ENCODE assay signal across 1 cellular context in the genomic region with DNA sequence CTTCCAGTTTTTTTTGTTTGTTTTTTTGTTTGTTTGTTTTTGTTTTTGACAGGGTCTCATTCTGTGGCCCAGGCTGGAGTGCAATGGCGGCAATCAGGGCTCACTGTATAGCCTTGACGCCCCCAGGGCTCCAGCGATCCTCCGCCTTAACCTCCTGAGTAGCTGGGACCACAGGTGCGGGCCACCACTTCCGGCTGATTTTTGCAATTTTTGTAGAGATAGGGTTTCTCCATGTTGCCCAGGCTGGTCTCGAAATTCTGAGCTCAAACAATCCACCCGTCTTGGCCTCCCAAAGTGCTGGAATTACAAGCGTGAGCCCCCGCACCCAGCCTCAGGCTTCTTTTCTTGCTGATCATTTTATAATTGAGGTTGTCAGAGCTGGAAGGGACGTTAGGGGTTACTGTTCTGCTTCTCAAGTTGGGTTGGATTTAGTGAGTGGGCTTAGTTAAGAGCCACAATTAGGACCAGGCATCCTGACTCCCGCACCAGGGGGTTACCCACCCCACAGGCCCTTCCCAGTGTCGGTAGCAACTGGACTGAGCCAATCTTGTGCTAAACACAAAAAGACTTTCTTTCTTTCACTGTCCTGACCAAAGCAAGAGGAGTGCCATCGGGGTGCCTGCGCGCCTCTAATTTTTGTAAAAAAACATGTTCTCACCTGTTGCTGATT.
TF ChIP-seq lines count a peak whose summit lies in the region.

No MANE protein-coding gene starts in this region.

TF ChIP-seq in SK-N-SH, 30 proteins besides CTCF, POLR2A, EP300 and RAD21 (continued from another document):
- TF ChIP-seq ZBTB33 (IDR thresholded peaks at IDR 0.05; ENCODE audit: borderline replicate concordance, low read depth) (no peak), MEF2A (IDR thresholded peaks at IDR 0.05; ENCODE audit: borderline replicate concordance, low read depth) (no peak), RXRA (IDR thresholded peaks at IDR 0.05; ENCODE audit: borderline replicate concordance, low read depth) (no peak), JUND (IDR thresholded peaks at IDR 0.05) (no peak), NFIC (IDR thresholded peaks at IDR 0.05; ENCODE audit: borderline replicate concordance) (no peak), EZH2phosphoT487 (IDR thresholded peaks at IDR 0.05; ENCODE audit: borderline replicate concordance, low read depth) (no peak), TAF1 (IDR thresholded peaks at IDR 0.05; ENCODE audit: borderline replicate concordance, low read depth, low read length) (no peak)
- TF ChIP-seq, protein P1, sequence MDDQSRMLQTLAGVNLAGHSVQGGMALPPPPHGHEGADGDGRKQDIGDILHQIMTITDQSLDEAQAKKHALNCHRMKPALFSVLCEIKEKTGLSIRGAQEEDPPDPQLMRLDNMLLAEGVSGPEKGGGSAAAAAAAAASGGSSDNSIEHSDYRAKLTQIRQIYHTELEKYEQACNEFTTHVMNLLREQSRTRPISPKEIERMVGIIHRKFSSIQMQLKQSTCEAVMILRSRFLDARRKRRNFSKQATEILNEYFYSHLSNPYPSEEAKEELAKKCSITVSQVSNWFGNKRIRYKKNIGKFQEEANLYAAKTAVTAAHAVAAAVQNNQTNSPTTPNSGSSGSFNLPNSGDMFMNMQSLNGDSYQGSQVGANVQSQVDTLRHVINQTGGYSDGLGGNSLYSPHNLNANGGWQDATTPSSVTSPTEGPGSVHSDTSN (IDR thresholded peaks at IDR 0.05) = no peak
TF ChIP-seq in SK-N-SH: peak in this region for 0.
